22 cellular contexts compared by ENCODE assay signal in genomic region chr13:46885018-46885417, GRCh38. TPM values are rescaled to one million over a fixed set of nuclear protein-coding genes. Genes with fewer than 3 reads are reported as not detected.
A peak's percentile ranks its signal among the peaks of the same experiment; 100 is the strongest.
DNase-seq lines count a peak whose midpoint lies in the region; ATAC-seq and TF ChIP-seq lines count a peak whose summit lies in the region.
"Had no signal": no experiment of that assay in that cellular context is flagged by ENCODE, and none has a peak within 500 bp of the region (broad histone marks: within the 10 kb centered on the region; RNA-seq: fewer than 3 reads in every experiment).

No MANE protein-coding gene starts in this region.

- no peaks in the 10 kb centered on the region for H3K9me3 Mint-ChIP-seq in T-helper 2 cell treated with Interferon-gamma antibody and Interleukin-4, amounts not matched to agents 5 μg/mL and 100 μg/mL, for 36 hours

- H3K4me1 ChIP-seq in mammary epithelial cell (ENCODE audit: insufficient read depth, low read length), result no peaks in the 10 kb centered on the region
- no peaks in the 10 kb centered on the region for H3K4me1 ChIP-seq in breast epithelium
- H3K4me1 ChIP-seq in SK-N-SH (ENCODE audit: control insufficient read depth in 1 of 2, insufficient read depth in 2 of 2, low read depth in 1 of 2, low read length in 1 of 2), result no peaks in the 10 kb centered on the region
- H3K4me1 ChIP-seq in foreskin keratinocyte, result no peaks in the 10 kb centered on the region
- H3K4me1 ChIP-seq: BLaER1 had no signal

- no peak overlapping the region for H3K4me3 Mint-ChIP-seq in T-helper 2 cell treated with Interferon-gamma antibody and Interleukin-4, amounts not matched to agents 5 μg/mL and 100 μg/mL, for 36 hours
- H3K4me3 Mint-ChIP-seq: CD8-positive, alpha-beta T cell had no signal

- H3K27ac ChIP-seq in mammary epithelial cell (ENCODE audit: insufficient read depth, low read depth, low read length) (no peak overlapping the region), breast epithelium (no peak overlapping the region), SK-N-SH (ENCODE audit: low read depth in 2 of 2, low read length in 1 of 2) (no peak overlapping the region), foreskin keratinocyte (no peak overlapping the region)
- H3K27ac ChIP-seq: 22Rv1, BLaER1 had no signal

- ATAC-seq in foreskin keratinocyte, result peak; percentile 28
- ATAC-seq in GM21529 (IDR thresholded peaks at IDR 0.05; ENCODE audit: unreplicated experiment), result no peak
- ATAC-seq: CD8-positive, alpha-beta T cell; GM12878 had no signal

- no peaks in the 10 kb centered on the region for H3K36me3 Mint-ChIP-seq in T-helper 2 cell treated with Interferon-gamma antibody and Interleukin-4, amounts not matched to agents 5 μg/mL and 100 μg/mL, for 36 hours (ENCODE audit: low read depth)
- H3K36me3 Mint-ChIP-seq: CD8-positive, alpha-beta T cell had no signal

- H3K9me3 ChIP-seq in mammary epithelial cell (replicated peaks; ENCODE audit: insufficient read depth, low read length) (no peaks in the 10 kb centered on the region), breast epithelium (no peaks in the 10 kb centered on the region), SK-N-SH (no peaks in the 10 kb centered on the region)
- H3K9me3 ChIP-seq: BLaER1 had no signal

- H3K4me2 ChIP-seq in mammary epithelial cell (ENCODE audit: insufficient read depth, low read depth, low read length) (no peak overlapping the region), SK-N-SH (no peak overlapping the region)
- H3K4me2 ChIP-seq: BLaER1 had no signal

- intact Hi-C loops in mammary epithelial cell (cut with micrococcal nuclease), result no loop called here
- intact Hi-C loops in breast epithelium (cut with DNase I; ENCODE audit: low total_unique reads), result no loop called here

- POLR2A ChIA-PET in SK-N-SH (lab: Yijun Ruan, JAX), result no interaction called here

- no peaks in the 10 kb centered on the region for H3K36me3 ChIP-seq in mammary epithelial cell (ENCODE audit: insufficient read depth, low read length)
- H3K36me3 ChIP-seq in breast epithelium, result no peaks in the 10 kb centered on the region
- H3K36me3 ChIP-seq in SK-N-SH (replicated peaks in 1 of 2; ENCODE audit: control insufficient read depth in 1 of 2, insufficient read depth in 2 of 2, low read length in 1 of 2), result no peaks in the 10 kb centered on the region
- H3K36me3 ChIP-seq: BLaER1 had no signal

- no peaks in the 10 kb centered on the region for H3F3A ChIP-seq in SK-N-SH (replicated peaks; ENCODE audit: insufficient read depth)

- no peaks in the 10 kb centered on the region for H3K4me1 Mint-ChIP-seq in T-helper 2 cell treated with Interferon-gamma antibody and Interleukin-4, amounts not matched to agents 5 μg/mL and 100 μg/mL, for 36 hours (ENCODE audit: low read depth)

- WGBS in mammary epithelial cell (ENCODE audit: low coverage, missing lambda C conversion rate), result 83% methylated on average over 4 of the region's 4 CpGs
- WGBS in SK-N-SH (ENCODE audit: low lambda C conversion rate), result 24% methylated on average over 4 of the region's 4 CpGs

- no peak overlapping the region for H2AFZ ChIP-seq in mammary epithelial cell (ENCODE audit: low read depth, low read length)
- no peak overlapping the region for H2AFZ ChIP-seq in SK-N-SH (ENCODE audit: low read depth)

- in situ Hi-C loops in mammary epithelial cell (cut with MboI; ENCODE audit: low sequenced_read_pairs in 2 of 2), result no loop called here

- BruUV-seq in mammary epithelial cell (replicated peaks; lab: Mats Ljungman, UMichigan), result no TSS peak

- no peak for TF ChIP-seq CTCF in mammary epithelial cell (conservative IDR thresholded peaks at IDR 0.05 in 1 of 2, IDR thresholded peaks at IDR 0.05 in 1 of 2; ENCODE audit: extremely low read depth in 1 of 2, insufficient read depth in 1 of 2, low read depth in 1 of 2, low read length in 2 of 2)
- no peak for TF ChIP-seq CTCF in breast epithelium (IDR thresholded peaks at IDR 0.05)
- no peak for TF ChIP-seq CTCF in SK-N-SH (IDR thresholded peaks at IDR 0.05)
- TF ChIP-seq CTCF in foreskin keratinocyte (conservative IDR thresholded peaks at IDR 0.05), result no peak
- TF ChIP-seq CTCF in GM20000 (IDR thresholded peaks at IDR 0.05; ENCODE audit: extremely low read depth, missing control alignments), result no peak

- TF ChIP-seq RAD21 in SK-N-SH (IDR thresholded peaks at IDR 0.05; ENCODE audit: low read length), result no peak

- H4K20me1 ChIP-seq in mammary epithelial cell (ENCODE audit: insufficient read depth, low read length) (no peaks in the 10 kb centered on the region), SK-N-SH (ENCODE audit: insufficient read depth) (no peaks in the 10 kb centered on the region)
- H4K20me1 ChIP-seq: BLaER1 had no signal

- H3K4me3 ChIP-seq in mammary epithelial cell (replicated peaks in 1 of 3; ENCODE audit: insufficient read depth in 1 of 3, low read depth in 2 of 3, low read length in 3 of 3) (no peak overlapping the region), breast epithelium (no peak overlapping the region), SK-N-SH (ENCODE audit: low read depth in 2 of 2, low read length in 1 of 2) (no peak overlapping the region)
- H3K4me3 ChIP-seq: BLaER1, GM12878 had no signal

- peaks cover 15% of the 10 kb centered on the region for H3K27me3 Mint-ChIP-seq in T-helper 2 cell treated with Interferon-gamma antibody and Interleukin-4, amounts not matched to agents 5 μg/mL and 100 μg/mL, for 36 hours (ENCODE audit: low read depth)

- H3K27ac Mint-ChIP-seq in T-helper 2 cell treated with Interferon-gamma antibody and Interleukin-4, amounts not matched to agents 5 μg/mL and 100 μg/mL, for 36 hours, result no peak overlapping the region
- H3K27ac Mint-ChIP-seq: CD8-positive, alpha-beta T cell had no signal

- no peaks in the 10 kb centered on the region for H3K9me2 ChIP-seq in SK-N-SH

- CTCF ChIA-PET in mammary epithelial cell (lab: Charles Lee; ENCODE audit: low non-redundant PET), result no interaction called here
- CTCF ChIA-PET in SK-N-SH (lab: Yijun Ruan, JAX), result interaction anchor here (3.0 kb wide), 1 partner anchor 9 kb away, joined by 22 read pairs; no protein-coding TSS in a partner anchor

- TF ChIP-seq EP300 in SK-N-SH (IDR thresholded peaks at IDR 0.05; ENCODE audit: borderline replicate concordance in 1 of 2, low read depth in 1 of 2, low read length in 1 of 2), result peak in 1 of 2 experiments; percentile 36; a peak in 1 of 4 replicates

- H3K27me3 ChIP-seq in mammary epithelial cell (ENCODE audit: insufficient read depth, low read length) (peaks cover 2% of the 10 kb centered on the region), breast epithelium (no peaks in the 10 kb centered on the region), SK-N-SH (ENCODE audit: insufficient read depth) (no peaks in the 10 kb centered on the region), foreskin keratinocyte (peaks cover 39% of the 10 kb centered on the region)
- H3K27me3 ChIP-seq: BLaER1 had no signal

- DNase-seq in mammary epithelial cell (peak; percentile 53), breast epithelium (ENCODE audit: low spot score in 2 of 2) (no peak), SK-N-SH (no peak), foreskin keratinocyte (no peak), DMS 273 treated with DMSO at 0.1 percent for 48 hours (lab: John Stamatoyannopoulos, UW) (no peak), GM20000 (ENCODE audit: low spot score) (no peak)
- DNase-seq in T-helper 2 cell treated with Interferon-gamma antibody and Interleukin-4, amounts not matched to agents 5 μg/mL and 100 μg/mL, for 36 hours (ENCODE audit: low spot score), result no peak
- DNase-seq: CD8-positive, alpha-beta T cell; DMS79; GDM1; MM.1S; NCI-H1105 treated with DMSO at 0.1 percent for 48 hours; NCI-H187 treated with DMSO at 0.1 percent for 48 hours; NCI-H446; NCI-H69 had no signal

- TF ChIP-seq POLR2A in breast epithelium (IDR thresholded peaks at IDR 0.05), result no peak

- H3K9ac ChIP-seq in mammary epithelial cell (ENCODE audit: insufficient read depth, low read length) (no peak overlapping the region), SK-N-SH (no peak overlapping the region)
- H3K9ac ChIP-seq: BLaER1 had no signal

- H3K79me2 ChIP-seq in mammary epithelial cell (ENCODE audit: insufficient read depth, low read length) (no peaks in the 10 kb centered on the region), SK-N-SH (ENCODE audit: insufficient read depth) (no peaks in the 10 kb centered on the region)

- dilution Hi-C loops in mammary epithelial cell (cut with HindIII; ENCODE audit: low sequenced_read_pairs), result no loop called here

TF ChIP-seq in SK-N-SH, 30 proteins besides CTCF, POLR2A, EP300 and RAD21 (continues in another document):
- TF ChIP-seq NFIC (IDR thresholded peaks at IDR 0.05; ENCODE audit: borderline replicate concordance) (no peak), GATA2 (CRISPR knock-in tag; IDR thresholded peaks at IDR 0.05) (no peak), MXI1 (IDR thresholded peaks at IDR 0.05; ENCODE audit: low read depth, low read length) (no peak), JUND (IDR thresholded peaks at IDR 0.05) (peak; percentile 64), FOSL2 (IDR thresholded peaks at IDR 0.05; ENCODE audit: borderline replicate concordance, low read depth) (peak; percentile 74), RFX5 (IDR thresholded peaks at IDR 0.05; ENCODE audit: low read length) (no peak), TEAD4 (IDR thresholded peaks at IDR 0.05; ENCODE audit: borderline replicate concordance, insufficient read depth) (peak; percentile 33; the same call in 1 of the 2 replicates), FOXJ3 (CRISPR knock-in tag; IDR thresholded peaks at IDR 0.05) (no peak)
- TF ChIP-seq, protein P1, sequence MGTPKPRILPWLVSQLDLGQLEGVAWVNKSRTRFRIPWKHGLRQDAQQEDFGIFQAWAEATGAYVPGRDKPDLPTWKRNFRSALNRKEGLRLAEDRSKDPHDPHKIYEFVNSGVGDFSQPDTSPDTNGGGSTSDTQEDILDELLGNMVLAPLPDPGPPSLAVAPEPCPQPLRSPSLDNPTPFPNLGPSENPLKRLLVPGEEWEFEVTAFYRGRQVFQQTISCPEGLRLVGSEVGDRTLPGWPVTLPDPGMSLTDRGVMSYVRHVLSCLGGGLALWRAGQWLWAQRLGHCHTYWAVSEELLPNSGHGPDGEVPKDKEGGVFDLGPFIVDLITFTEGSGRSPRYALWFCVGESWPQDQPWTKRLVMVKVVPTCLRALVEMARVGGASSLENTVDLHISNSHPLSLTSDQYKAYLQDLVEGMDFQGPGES (IDR thresholded peaks at IDR 0.05; ENCODE audit: low read depth, low read length), result no peak

RNA-seq across cellular contexts. Expression of gene HTR2A, which starts 11.8 kb away (rescaled TPM):
- total RNA-seq in mammary epithelial cell, result under 1 TPM in 1 of 2 donors, not detected in 1; 0.33 TPM
- polyA plus RNA-seq in mammary epithelial cell, result not detected
- not detected for polyA minus RNA-seq in mammary epithelial cell
- 1 to 10 TPM in 1 of 3 donors, under 1 TPM in 2; 0.32 to 1.2 (median 0.33) TPM for total RNA-seq in breast epithelium
- polyA plus RNA-seq in SK-N-SH (2012; rRNA removed), result 0.33 and 0.37 TPM in 2 replicates
- polyA plus RNA-seq in SK-N-SH (2012; cell fraction: cytosol; rRNA removed), result 0.60 and 0.96 TPM in 2 replicates
- 0.15 and 0.18 TPM in 2 replicates for polyA plus RNA-seq in SK-N-SH (2012; cell fraction: nucleus; rRNA removed)
- total RNA-seq in foreskin keratinocyte, result not detected in 2 replicates
- not detected in 2 replicates for polyA plus RNA-seq in foreskin keratinocyte
- total RNA-seq: CD8-positive, alpha-beta T cell; GM12878; H1; OCI-LY7; SK-MEL-5 had no signal
- polyA plus RNA-seq: GM12878, H1 had no signal
